Comparison of ENCODE assay signal across 1 cellular context in genomic region chr17:76276461-76277299, GRCh38.
TF ChIP-seq lines count a peak whose summit lies in the region.

No MANE protein-coding gene starts in this region.

TF ChIP-seq in HEK293, 187 proteins besides CTCF, POLR2A, EP300 and RAD21 (continued from another document):
- TF ChIP-seq ZNF280C (tag by site-specific recombination; IDR thresholded peaks at IDR 0.05) = no peak
- TF ChIP-seq INSM2 (tag by site-specific recombination; IDR thresholded peaks at IDR 0.05) = no peak
- TF ChIP-seq, protein P1, sequence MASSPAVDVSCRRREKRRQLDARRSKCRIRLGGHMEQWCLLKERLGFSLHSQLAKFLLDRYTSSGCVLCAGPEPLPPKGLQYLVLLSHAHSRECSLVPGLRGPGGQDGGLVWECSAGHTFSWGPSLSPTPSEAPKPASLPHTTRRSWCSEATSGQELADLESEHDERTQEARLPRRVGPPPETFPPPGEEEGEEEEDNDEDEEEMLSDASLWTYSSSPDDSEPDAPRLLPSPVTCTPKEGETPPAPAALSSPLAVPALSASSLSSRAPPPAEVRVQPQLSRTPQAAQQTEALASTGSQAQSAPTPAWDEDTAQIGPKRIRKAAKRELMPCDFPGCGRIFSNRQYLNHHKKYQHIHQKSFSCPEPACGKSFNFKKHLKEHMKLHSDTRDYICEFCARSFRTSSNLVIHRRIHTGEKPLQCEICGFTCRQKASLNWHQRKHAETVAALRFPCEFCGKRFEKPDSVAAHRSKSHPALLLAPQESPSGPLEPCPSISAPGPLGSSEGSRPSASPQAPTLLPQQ (tag by site-specific recombination; IDR thresholded peaks at IDR 0.05) = peak; percentile 62
- TF ChIP-seq ZNF830 (tag by site-specific recombination; IDR thresholded peaks at IDR 0.05; ENCODE audit: low read depth) = no peak
- 0 out of 2 replicates have a peak, but pooled peaks have one; percentile 40 for TF ChIP-seq ZFP69B (tag by site-specific recombination; IDR thresholded peaks at IDR 0.05)
- no peak for TF ChIP-seq ZNF169 (tag by site-specific recombination; IDR thresholded peaks at IDR 0.05)
- 0 out of 2 replicates have a peak, but pooled peaks have one; percentile 37 for TF ChIP-seq ZBTB6 (tag by site-specific recombination; IDR thresholded peaks at IDR 0.05)
- 0 out of 2 replicates have a peak, but pooled peaks have one; percentile 32 for TF ChIP-seq ZSCAN30 (tag by site-specific recombination; IDR thresholded peaks at IDR 0.05)
- TF ChIP-seq PATZ1 (tag by site-specific recombination; IDR thresholded peaks at IDR 0.05) = no peak
- no peak for TF ChIP-seq ZBTB1 (tag by site-specific recombination; IDR thresholded peaks at IDR 0.05)
- no peak for TF ChIP-seq TCF7L2 (IDR thresholded peaks at IDR 0.05; ENCODE audit: borderline replicate concordance, low read depth, low read length)
- TF ChIP-seq ZNF623 (tag by site-specific recombination; IDR thresholded peaks at IDR 0.05) = no peak
